ENCODE assay signal across 8 cellular contexts in the genomic region with DNA sequence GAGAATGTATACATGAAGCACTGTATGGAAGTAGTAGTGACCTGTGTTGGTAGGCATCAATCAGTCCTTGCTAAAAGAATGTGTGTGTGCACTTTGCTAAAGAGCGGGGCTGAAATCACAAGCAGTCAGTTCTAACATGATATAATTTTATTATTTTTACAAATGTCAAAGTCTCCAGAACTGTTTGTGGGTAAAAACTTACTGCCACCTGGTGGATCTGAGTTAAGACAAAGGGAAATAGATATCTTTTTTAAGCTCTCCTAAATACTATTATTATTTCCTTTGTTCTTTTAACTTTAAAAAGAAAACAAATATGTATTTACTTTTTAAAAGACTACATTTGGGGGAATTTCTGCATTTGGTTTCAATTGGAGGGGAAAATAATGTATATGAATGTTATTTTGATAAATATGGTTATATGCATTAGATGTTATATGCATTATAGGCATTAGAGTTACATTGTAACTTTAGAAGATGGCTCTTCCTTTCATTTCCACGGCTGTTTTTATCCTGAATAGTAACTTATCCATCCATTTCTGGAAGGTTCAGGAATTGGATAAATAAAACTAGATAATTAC. TPM values are rescaled to one million over a fixed set of nuclear protein-coding genes. Genes with fewer than 3 reads are reported as not detected.
DNase-seq lines count a peak whose midpoint lies in the region; ATAC-seq and TF ChIP-seq lines count a peak whose summit lies in the region.

No MANE protein-coding gene starts in this region.

- H3K4me1 Mint-ChIP-seq in Calu3 (ENCODE audit: low read depth, unreplicated experiment), result peaks cover 13% of the 10 kb centered on the region

- intact Hi-C loops in Right ventricle myocardium superior (cut with DNase I), result loop anchor here (10.0 kb wide), 2 partner anchors 100 to 210 kb away; a partner anchor contains a TSS
- intact Hi-C loops in transverse colon (cut with DNase I; ENCODE audit: low total_unique reads), result no loop called here
- intact Hi-C loops in Calu3 (cut with micrococcal nuclease; ENCODE audit: unreplicated experiment), result loop anchor here (5.0 to 10.0 kb wide), 2 partner anchors 112 to 230 kb away; no protein-coding TSS in a partner anchor

- DNase-seq in cardiac muscle cell (ENCODE audit: low read depth in 1 of 2, low spot score in 1 of 2) (peak; percentile 14 to 71), Right ventricle myocardium superior (no peak), RWPE2 (ENCODE audit: low spot score) (no peak), foreskin fibroblast (peak; percentile 29 to 71), transverse colon (no peak), Calu3 (no peak), nucleus accumbens (lab: John Stamatoyannopoulos, UW) (no peak)

- no peaks in the 10 kb centered on the region for H3K9me3 Mint-ChIP-seq in Calu3 (ENCODE audit: low read depth, unreplicated experiment)

- H3K27ac ChIP-seq in cardiac muscle cell (no peak overlapping the region), RWPE2 (ENCODE audit: poor library complexity, severe bottlenecking) (no peak overlapping the region), transverse colon (no peak overlapping the region)

- BruUV-seq in Calu3 (replicated peaks; lab: Mats Ljungman, UMichigan), result no TSS peak

- H3K4me3 Mint-ChIP-seq in Calu3 (ENCODE audit: low read depth, unreplicated experiment), result no peak overlapping the region

- H3K4me1 ChIP-seq in cardiac muscle cell (ENCODE audit: low read depth) (no peaks in the 10 kb centered on the region), RWPE2 (ENCODE audit: insufficient read depth, poor library complexity, severe bottlenecking) (peaks cover 9% of the 10 kb centered on the region), transverse colon (peaks cover 0 to 10% (median 0%) of the 10 kb centered on the region in 4 donors)

- H3K36me3 Mint-ChIP-seq in Calu3 (ENCODE audit: insufficient read depth, unreplicated experiment), result no peaks in the 10 kb centered on the region

- H3K27me3 ChIP-seq in cardiac muscle cell, result no peaks in the 10 kb centered on the region
- H3K27me3 ChIP-seq in RWPE2 (ENCODE audit: insufficient read depth, poor library complexity, severe bottlenecking), result no peaks in the 10 kb centered on the region
- H3K27me3 ChIP-seq in transverse colon, result no peaks in the 10 kb centered on the region

- no peak for TF ChIP-seq EP300 in transverse colon (IDR thresholded peaks at IDR 0.05; ENCODE audit: low read depth)

- H3K36me3 ChIP-seq in cardiac muscle cell (no peaks in the 10 kb centered on the region), RWPE2 (ENCODE audit: low read depth) (no peaks in the 10 kb centered on the region), transverse colon (no peaks in the 10 kb centered on the region)

- no peaks in the 10 kb centered on the region for H3K27me3 Mint-ChIP-seq in Calu3 (ENCODE audit: unreplicated experiment)

- 40 to 43% methylated on average over 2 of the region's 2 CpGs for WGBS in transverse colon (ENCODE audit: low coverage in 1 of 2), 2 donors

- H3K9me3 ChIP-seq in cardiac muscle cell (ENCODE audit: low read depth) (no peaks in the 10 kb centered on the region), RWPE2 (ENCODE audit: severe bottlenecking) (no peaks in the 10 kb centered on the region), transverse colon (no peaks in the 10 kb centered on the region)

- no peak for ATAC-seq in Right ventricle myocardium superior (ENCODE audit: poor library complexity)
- ATAC-seq in RWPE2 (ENCODE audit: low read depth), result no peak
- no peak for ATAC-seq in GM18870 (IDR thresholded peaks at IDR 0.05; ENCODE audit: unreplicated experiment)

- TF ChIP-seq CTCF in cardiac muscle cell (IDR thresholded peaks at IDR 0.05; ENCODE audit: low read depth, low read length) (peak; percentile 49), RWPE2 (IDR thresholded peaks at IDR 0.05; ENCODE audit: poor library complexity, severe bottlenecking) (peak; percentile 80), foreskin fibroblast (IDR thresholded peaks at IDR 0.05; ENCODE audit: low read depth, low read length) (peak; percentile 40), transverse colon (IDR thresholded peaks at IDR 0.05) (peak; percentile 32 to 45 (median 35)), Calu3 (IDR thresholded peaks at IDR 0.05; ENCODE audit: unreplicated experiment) (no peak)

- in situ Hi-C loops in transverse colon (cut with MboI; ENCODE audit: low pct_ligation_motif_present in 1 of 4, low pct_unique_long_range_greater_than_20kb in 1 of 4, low sequenced_read_pairs in 3 of 4), result loop anchor here in 3 of 4 donors (10.0 kb wide), 2 partner anchors 200 to 210 kb away; a partner anchor contains a TSS

- no peak overlapping the region for H3K4me3 ChIP-seq in cardiac muscle cell
- H3K4me3 ChIP-seq in RWPE2 (ENCODE audit: severe bottlenecking), result no peak overlapping the region
- no peak overlapping the region for H3K4me3 ChIP-seq in foreskin fibroblast (ENCODE audit: low read depth in 1 of 2, low read length in 2 of 2)
- no peak overlapping the region for H3K4me3 ChIP-seq in transverse colon

- H3K27ac Mint-ChIP-seq in Calu3 (ENCODE audit: unreplicated experiment), result no peak overlapping the region

- TF ChIP-seq POLR2A in transverse colon (IDR thresholded peaks at IDR 0.05), result no peak

- CTCF ChIA-PET in Calu3 (lab: Charles Lee), result interaction anchor here (0.6 to 1.1 kb wide), 3 partner anchors 16 to 242 kb away, joined by 3 to 5 read pairs (median 3); no protein-coding TSS in a partner anchor

RNA-seq across cellular contexts. Expression of a gene that starts 7.8 kb away (rescaled TPM):
- 10.2 and 15.3 TPM in 2 replicates for total RNA-seq in cardiac muscle cell
- polyA plus RNA-seq in cardiac muscle cell, result 9.2 and 10.0 TPM in 2 replicates
- 35.8 TPM for total RNA-seq in Right ventricle myocardium superior
- total RNA-seq in transverse colon, result 10 to 100 TPM in 3 of 4 donors, 1 to 10 TPM in 1; 6.7 to 19.7 (median 16.9) TPM
- 13.3 and 16.2 TPM in 2 replicates for total RNA-seq in Calu3 (2022)

RNA-seq across cellular contexts. Expression of a gene that starts 37.5 kb away (rescaled TPM):
- total RNA-seq in cardiac muscle cell (not detected in 2 replicates), Right ventricle myocardium superior (not detected), transverse colon (not detected), Calu3 (2022) (not detected in 2 replicates)
- not detected in 2 replicates for polyA plus RNA-seq in cardiac muscle cell

Comparison
In these comparisons a context has a peak if more than half of its experiments do, and no peak if none do; other contexts are left out.
1. DNase-seq: peak in cardiac muscle cell (2 of 2) and foreskin fibroblast (2 of 2); none in Right ventricle myocardium superior (single experiment), RWPE2 (single experiment), transverse colon (single experiment), Calu3 (single experiment) and nucleus accumbens (0 of 56).